In genomic region chr11:6609502-6610015, GRCh38 we compare ENCODE assay signal across 10 cellular contexts. TPM values are rescaled to one million over a fixed set of nuclear protein-coding genes. Genes with fewer than 3 reads are reported as not detected.
DNase-seq lines count a peak whose midpoint lies in the region; ATAC-seq and TF ChIP-seq lines count a peak whose summit lies in the region.
"Had no signal": no experiment of that assay in that cellular context is flagged by ENCODE, and none has a peak within 500 bp of the region (broad histone marks: within the 10 kb centered on the region; RNA-seq: fewer than 3 reads in every experiment).

No MANE protein-coding gene starts in this region.

- intact Hi-C loops in activated CD4-positive, alpha-beta memory T cell treated with anti-CD3 and anti-CD28 coated beads for 36 hours (cut with micrococcal nuclease), result loop anchor here (5.0 to 10.0 kb wide), 2 partner anchors 372 to 1065 kb away; partner anchors contain the start of genes CNGA4 and CYB5R2
- intact Hi-C loops in esophagus muscularis mucosa (cut with DNase I) (loop anchor here (10.0 kb wide), 2 partner anchors 135 to 215 kb away; partner anchors contain the start of genes SMPD1 and TRIM3), sigmoid colon (cut with DNase I) (no loop called here)

- H3K36me3 Mint-ChIP-seq in GM23338 (ENCODE audit: low read depth), result peaks cover 51% of the 10 kb centered on the region
- peaks cover 46% of the 10 kb centered on the region for H3K36me3 Mint-ChIP-seq in activated CD4-positive, alpha-beta memory T cell treated with anti-CD3 and anti-CD28 coated beads for 36 hours

- peaks cover 33% of the 10 kb centered on the region for H3K4me1 ChIP-seq in GM23338 (ENCODE audit: insufficient read depth)
- peaks cover 62 to 88% (median 82%) of the 10 kb centered on the region in 4 donors for H3K4me1 ChIP-seq in esophagus muscularis mucosa
- H3K4me1 ChIP-seq in sigmoid colon, result peaks cover 0 to 85% (median 72%) of the 10 kb centered on the region in 4 donors

- no peak overlapping the region for H3K4me3 ChIP-seq in GM23338
- no peak overlapping the region for H3K4me3 ChIP-seq in esophagus muscularis mucosa
- no peak overlapping the region for H3K4me3 ChIP-seq in sigmoid colon

- no peak overlapping the region for H2AFZ ChIP-seq in GM23338
- H2AFZ ChIP-seq: parathyroid adenoma had no signal

- H3K27ac ChIP-seq in GM23338 (ENCODE audit: low read depth) (no peak overlapping the region), esophagus muscularis mucosa (replicated peaks in 1 of 4) (peak overlapping the region; percentile 97 to 98 (median 98)), sigmoid colon (peak overlapping the region; percentile 98 to 99 (median 98))
- H3K27ac ChIP-seq: parathyroid adenoma had no signal

- H3K9me3 ChIP-seq in esophagus muscularis mucosa (no peaks in the 10 kb centered on the region), sigmoid colon (no peaks in the 10 kb centered on the region)

- no peak overlapping the region for H3K27ac Mint-ChIP-seq in GM23338
- peak overlapping the region; percentile 55 for H3K27ac Mint-ChIP-seq in activated CD4-positive, alpha-beta memory T cell treated with anti-CD3 and anti-CD28 coated beads for 36 hours

- TF ChIP-seq POLR2A in esophagus muscularis mucosa (IDR thresholded peaks at IDR 0.05; ENCODE audit: low read depth) (no peak), sigmoid colon (IDR thresholded peaks at IDR 0.05) (no peak)

- H3K27me3 Mint-ChIP-seq in GM23338 (ENCODE audit: insufficient read depth, low read depth, poor library complexity), result peaks cover 15% of the 10 kb centered on the region
- no peaks in the 10 kb centered on the region for H3K27me3 Mint-ChIP-seq in activated CD4-positive, alpha-beta memory T cell treated with anti-CD3 and anti-CD28 coated beads for 36 hours

- no peaks in the 10 kb centered on the region; the same call in 1 of the 2 replicates for H4K20me1 ChIP-seq in GM23338 (replicated peaks; ENCODE audit: insufficient read depth)

- no peak for TF ChIP-seq EP300 in esophagus muscularis mucosa (IDR thresholded peaks at IDR 0.05)
- no peak for TF ChIP-seq EP300 in sigmoid colon (IDR thresholded peaks at IDR 0.05)

- POLR2A ChIA-PET in activated CD4-positive, alpha-beta memory T cell treated with anti-CD3 and anti-CD28 coated beads for 36 hours (lab: Charles Lee), result interaction anchor here (1.3 to 3.4 kb wide), 3 partner anchors 9 to 128 kb away, joined by 3 to 23 read pairs (median 4); partner anchors contain the start of genes ARFIP2, TIMM10B and TPP1

- no peaks in the 10 kb centered on the region for H3K9me2 ChIP-seq in GM23338 (ENCODE audit: insufficient read depth)

- TF ChIP-seq CTCF in GM23338 (conservative IDR thresholded peaks at IDR 0.05; ENCODE audit: low read depth in 2 of 2) (no peak), esophagus muscularis mucosa (IDR thresholded peaks at IDR 0.05) (no peak), sigmoid colon (IDR thresholded peaks at IDR 0.05) (no peak)

- H3K36me3 ChIP-seq in GM23338 (ENCODE audit: insufficient read depth) (peaks cover 35% of the 10 kb centered on the region), esophagus muscularis mucosa (peaks cover 30 to 47% (median 42%) of the 10 kb centered on the region in 4 donors), sigmoid colon (peaks cover 29 to 46% (median 35%) of the 10 kb centered on the region in 4 donors)

- peak overlapping the region; percentile 44; the same call in 1 of the 3 replicates for H3K4me3 Mint-ChIP-seq in GM23338
- H3K4me3 Mint-ChIP-seq in activated CD4-positive, alpha-beta memory T cell treated with anti-CD3 and anti-CD28 coated beads for 36 hours, result no peak overlapping the region

- peaks cover 42% of the 10 kb centered on the region for H3K79me2 ChIP-seq in GM23338 (replicated peaks; ENCODE audit: insufficient read depth)

- no peaks in the 10 kb centered on the region for H3K9me3 Mint-ChIP-seq in GM23338
- H3K9me3 Mint-ChIP-seq in activated CD4-positive, alpha-beta memory T cell treated with anti-CD3 and anti-CD28 coated beads for 36 hours, result no peaks in the 10 kb centered on the region

- no peak for DNase-seq in GM23338 (ENCODE audit: low spot score)
- no peak for DNase-seq in activated CD4-positive, alpha-beta memory T cell treated with anti-CD3 and anti-CD28 coated beads for 36 hours
- DNase-seq in esophagus muscularis mucosa (ENCODE audit: extremely low spot score), result no peak
- DNase-seq in sigmoid colon, result peak; percentile 67
- no peak for DNase-seq in amniotic stem cell (lab: John Stamatoyannopoulos, UW)
- DNase-seq: DMS53, NCI-H1436 treated with DMSO at 0.1 percent for 48 hours had no signal

- WGBS in esophagus muscularis mucosa, result 68% methylated on average over 4 of the region's 8 CpGs
- 79 to 90% methylated on average over 8 of the region's 8 CpGs for WGBS in sigmoid colon, 2 donors

- no peaks in the 10 kb centered on the region for H3K27me3 ChIP-seq in GM23338 (ENCODE audit: insufficient read depth)
- no peaks in the 10 kb centered on the region for H3K27me3 ChIP-seq in esophagus muscularis mucosa
- H3K27me3 ChIP-seq in sigmoid colon, result no peaks in the 10 kb centered on the region

- H3F3A ChIP-seq in GM23338 (replicated peaks; ENCODE audit: low read depth), result peaks cover 10% of the 10 kb centered on the region; the same call in 1 of the 2 replicates

- H3K4me2 ChIP-seq in GM23338, result no peak overlapping the region

- ATAC-seq in GM23338 (no peak), GM18498 (IDR thresholded peaks at IDR 0.05; ENCODE audit: unreplicated experiment) (no peak), GM21367 (IDR thresholded peaks at IDR 0.05; ENCODE audit: unreplicated experiment) (no peak)

- CTCF ChIA-PET in activated CD4-positive, alpha-beta memory T cell treated with anti-CD3 and anti-CD28 coated beads for 36 hours (lab: Charles Lee), result interaction anchor here (1.1 to 2.2 kb wide), 3 partner anchors 9 to 78 kb away, joined by 6 to 8 read pairs (median 7); partner anchors contain the start of genes MRPL17 and TPP1

- H3K4me1 Mint-ChIP-seq in GM23338, result peaks cover 22% of the 10 kb centered on the region
- no peaks in the 10 kb centered on the region for H3K4me1 Mint-ChIP-seq in activated CD4-positive, alpha-beta memory T cell treated with anti-CD3 and anti-CD28 coated beads for 36 hours (ENCODE audit: low read depth)

TF ChIP-seq in GM23338, 12 proteins besides CTCF, POLR2A, EP300 and RAD21 (continues in another document):
- TF ChIP-seq ETS1 (IDR thresholded peaks at IDR 0.05) (no peak), ZNF331 (CRISPR knock-in tag; IDR thresholded peaks at IDR 0.05; ENCODE audit: low read depth) (no peak), NANOG (IDR thresholded peaks at IDR 0.05; ENCODE audit: borderline replicate concordance) (no peak)

RNA-seq across cellular contexts. Expression of gene TAF10, which starts 2.5 kb away (rescaled TPM):
- 102 and 108 TPM in 2 replicates for total RNA-seq in GM23338 (2014; rRNA removed; shearing (Covaris generic))
- polyA plus RNA-seq in GM23338 (2016; fragmentation: Nextera tagmentation; extraction: Ambion mirVana), result 253 and 277 TPM in 2 replicates
- 100 to 1,000 TPM; 158 to 165 TPM for total RNA-seq in activated CD4-positive, alpha-beta memory T cell treated with anti-CD3 and anti-CD28 coated beads for 36 hours
- total RNA-seq in esophagus muscularis mucosa, result 10 to 100 TPM; 24.2 to 51.1 (median 43.4) TPM
- total RNA-seq in sigmoid colon, result 10 to 100 TPM; 33.2 to 60.0 (median 49.0) TPM
- polyA plus RNA-seq in sigmoid colon, result 100 to 1,000 TPM in 2 of 3 donors, 10 to 100 TPM in 1; 67.6 to 148 (median 129) TPM

RNA-seq across cellular contexts. Expression of gene ILK, which starts 6.0 kb away (rescaled TPM):
- total RNA-seq in GM23338 (2014; rRNA removed; shearing (Covaris generic)), result 75.1 and 91.0 TPM in 2 replicates
- 62.6 and 64.5 TPM in 2 replicates for polyA plus RNA-seq in GM23338 (2016; fragmentation: Nextera tagmentation; extraction: Ambion mirVana)
- 10 to 100 TPM; 89.2 to 95.8 TPM for total RNA-seq in activated CD4-positive, alpha-beta memory T cell treated with anti-CD3 and anti-CD28 coated beads for 36 hours
- total RNA-seq in esophagus muscularis mucosa, result 100 to 1,000 TPM; 481 to 652 (median 606) TPM
- total RNA-seq in sigmoid colon, result 100 to 1,000 TPM; 450 to 607 (median 548) TPM
- polyA plus RNA-seq in sigmoid colon, result 100 to 1,000 TPM in 2 of 3 donors, 10 to 100 TPM in 1; 93.7 to 117 (median 100) TPM

RNA-seq across cellular contexts. Expression of gene RRP8, which starts 6.1 kb away (rescaled TPM):
- 7.4 and 9.8 TPM in 2 replicates for total RNA-seq in GM23338 (2014; rRNA removed; shearing (Covaris generic))
- 13.5 and 13.7 TPM in 2 replicates for polyA plus RNA-seq in GM23338 (2016; fragmentation: Nextera tagmentation; extraction: Ambion mirVana)
- 10 to 100 TPM; 34.9 to 37.5 TPM for total RNA-seq in activated CD4-positive, alpha-beta memory T cell treated with anti-CD3 and anti-CD28 coated beads for 36 hours
- total RNA-seq in esophagus muscularis mucosa, result 10 to 100 TPM; 12.4 to 34.0 (median 27.0) TPM
- 10 to 100 TPM; 20.7 to 23.2 (median 21.7) TPM for total RNA-seq in sigmoid colon
- 10 to 100 TPM; 10.2 to 15.8 (median 12.3) TPM for polyA plus RNA-seq in sigmoid colon

RNA-seq across cellular contexts. Expression of gene TPP1, which starts 9.7 kb away (rescaled TPM):
- 49.7 and 73.5 TPM in 2 replicates for total RNA-seq in GM23338 (2014; rRNA removed; shearing (Covaris generic))
- 18.7 and 21.7 TPM in 2 replicates for polyA plus RNA-seq in GM23338 (2016; fragmentation: Nextera tagmentation; extraction: Ambion mirVana)
- 10 to 100 TPM; 53.2 to 56.6 TPM for total RNA-seq in activated CD4-positive, alpha-beta memory T cell treated with anti-CD3 and anti-CD28 coated beads for 36 hours
- 10 to 100 TPM; 44.4 to 71.5 (median 54.9) TPM for total RNA-seq in esophagus muscularis mucosa
- total RNA-seq in sigmoid colon, result 10 to 100 TPM; 39.8 to 58.8 (median 45.9) TPM
- 10 to 100 TPM; 13.2 to 60.3 (median 55.5) TPM for polyA plus RNA-seq in sigmoid colon

RNA-seq across cellular contexts. Expression of gene DCHS1, which starts 46.0 kb away (rescaled TPM):
- total RNA-seq in GM23338 (2014; rRNA removed; shearing (Covaris generic)), result 16.5 and 20.7 TPM in 2 replicates
- 1.9 and 2.3 TPM in 2 replicates for polyA plus RNA-seq in GM23338 (2016; fragmentation: Nextera tagmentation; extraction: Ambion mirVana)
- under 1 TPM; 0.80 to 0.90 TPM for total RNA-seq in activated CD4-positive, alpha-beta memory T cell treated with anti-CD3 and anti-CD28 coated beads for 36 hours
- total RNA-seq in esophagus muscularis mucosa, result 10 to 100 TPM; 27.0 to 60.9 (median 34.0) TPM
- total RNA-seq in sigmoid colon, result 10 to 100 TPM; 21.7 to 57.1 (median 32.2) TPM
- polyA plus RNA-seq in sigmoid colon, result 1 to 10 TPM in 1 of 3 donors, under 1 TPM in 2; under 0.01 to 6.3 (median 0.46) TPM
